Comparison of ENCODE assay signal across 19 cellular contexts in the genomic region with DNA sequence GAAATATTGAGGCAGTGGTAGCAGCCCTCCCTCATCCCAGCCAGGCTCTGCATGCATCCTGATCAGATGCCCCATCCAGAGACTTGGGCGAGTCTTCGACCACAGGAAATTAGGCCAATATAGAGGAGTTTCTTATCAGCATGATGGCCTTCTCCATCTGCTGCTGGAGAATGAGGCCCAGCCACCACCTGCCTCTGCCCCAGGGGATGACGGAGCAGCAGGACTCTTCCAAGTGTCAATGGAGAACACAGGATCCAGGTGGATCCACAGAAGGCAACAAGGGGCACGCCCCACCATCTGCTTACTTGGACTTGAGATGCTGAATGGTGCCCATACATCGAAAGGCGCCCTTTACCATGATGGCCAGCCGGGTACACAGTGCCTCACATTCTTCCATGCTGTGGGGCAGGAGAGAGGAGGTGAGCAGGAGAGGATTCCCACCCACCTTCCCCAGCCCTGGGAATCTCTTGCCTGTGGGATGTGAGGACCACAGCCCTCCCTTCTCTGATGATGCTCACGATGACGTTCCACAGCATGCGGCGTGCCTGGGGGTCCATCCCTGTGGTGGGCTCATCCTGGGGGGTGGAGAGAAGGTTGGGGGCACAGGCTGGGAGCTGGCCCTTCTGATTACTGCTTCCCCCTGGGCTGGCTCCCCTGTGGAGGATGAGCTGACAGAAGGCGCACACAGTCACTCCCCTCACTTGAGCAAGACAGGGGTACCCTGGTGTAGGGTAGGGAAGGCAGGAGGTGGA.
"Had no signal": no experiment of that assay in that cellular context is flagged by ENCODE, and none has a peak within 500 bp of the region (broad histone marks: within the 10 kb centered on the region; RNA-seq: fewer than 3 reads in every experiment).

No MANE protein-coding gene starts in this region.

- H3K27ac ChIP-seq: brain microvascular endothelial cell, foreskin keratinocyte, psoas muscle, upper lobe of right lung had no signal

- H3K36me3 ChIP-seq: brain microvascular endothelial cell, right lobe of liver, upper lobe of right lung had no signal

- H3K9me3 ChIP-seq: psoas muscle, right lobe of liver, upper lobe of right lung had no signal

- H3K4me1 ChIP-seq: foreskin keratinocyte, psoas muscle, right lobe of liver, upper lobe of right lung had no signal

- H3K36me3 Mint-ChIP-seq: activated naive CD8-positive, alpha-beta T cell treated with anti-CD3 and anti-CD28 coated beads, Interleukin-2, amount 10 ng/mL, durations not matched to agents 7 days and 5 days had no signal

- DNase-seq: activated CD4-positive, alpha-beta T cell treated with anti-CD3 and anti-CD28 coated beads, Interleukin-2, amount 10 ng/mL, durations not matched to agents 7 days and 5 days; activated CD8-positive, alpha-beta memory T cell treated with anti-CD3 and anti-CD28 coated beads for 24 hours; activated naive CD4-positive, alpha-beta T cell; activated naive CD8-positive, alpha-beta T cell treated with anti-CD3 and anti-CD28 coated beads, Interleukin-2, amount 10 ng/mL, durations not matched to agents 7 days and 5 days; brain microvascular endothelial cell; effector memory CD4-positive, alpha-beta T cell; foreskin keratinocyte; head of caudate nucleus; kidney glomerular epithelial cell; left ventricle myocardium superior; mesendoderm; nephron progenitor cell; psoas muscle; T-helper 17 cell; upper lobe of right lung had no signal

- H3K9me3 Mint-ChIP-seq: activated CD4-positive, alpha-beta T cell treated with anti-CD3 and anti-CD28 coated beads, Interleukin-2, amount 10 ng/mL, durations not matched to agents 7 days and 5 days; activated naive CD8-positive, alpha-beta T cell treated with anti-CD3 and anti-CD28 coated beads, Interleukin-2, amount 10 ng/mL, durations not matched to agents 7 days and 5 days; activated T-helper 1 cell treated with anti-CD3 and anti-CD28 coated beads, Interleukin-12 subunit alpha, Interleukin-12 subunit beta, Interleukin-2, Interleukin-4 antibody, amounts not matched to agents 30 ng/mL and 10 ng/mL and 1 ng/mL, durations not matched to agents 14 hours and 24 hours and 36 hours; central memory CD8-positive, alpha-beta T cell; nephron progenitor cell; stimulated activated naive CD8-positive, alpha-beta T cell treated with anti-CD3 and anti-CD28 coated beads, Interleukin-15, Interleukin-2, amounts not matched to agents 100 ng/mL and 50 ng/mL, for 24 hours had no signal

- H3K27me3 ChIP-seq: brain microvascular endothelial cell, foreskin keratinocyte, right lobe of liver, upper lobe of right lung had no signal

- H3K4me1 Mint-ChIP-seq: activated CD4-positive, alpha-beta T cell treated with anti-CD3 and anti-CD28 coated beads, Interleukin-2, amount 10 ng/mL, durations not matched to agents 7 days and 5 days; activated naive CD8-positive, alpha-beta T cell treated with anti-CD3 and anti-CD28 coated beads, Interleukin-2, amount 10 ng/mL, durations not matched to agents 7 days and 5 days; nephron progenitor cell; T-helper 17 cell had no signal

- H3K4me3 ChIP-seq: psoas muscle, right lobe of liver, upper lobe of right lung had no signal

- ATAC-seq: foreskin keratinocyte, left ventricle myocardium superior, psoas muscle, T-helper 17 cell, upper lobe of right lung had no signal

- H3K27ac Mint-ChIP-seq: activated CD4-positive, alpha-beta T cell treated with anti-CD3 and anti-CD28 coated beads, Interleukin-2, amount 10 ng/mL, durations not matched to agents 7 days and 5 days; activated naive CD8-positive, alpha-beta T cell treated with anti-CD3 and anti-CD28 coated beads, Interleukin-2, amount 10 ng/mL, durations not matched to agents 7 days and 5 days; activated T-helper 1 cell treated with anti-CD3 and anti-CD28 coated beads, Interleukin-12 subunit alpha, Interleukin-12 subunit beta, Interleukin-2, Interleukin-4 antibody, amounts not matched to agents 30 ng/mL and 10 ng/mL and 1 ng/mL, durations not matched to agents 14 hours and 24 hours and 36 hours; nephron progenitor cell; stimulated activated naive CD8-positive, alpha-beta T cell treated with anti-CD3 and anti-CD28 coated beads, Interleukin-15, Interleukin-2, amounts not matched to agents 100 ng/mL and 50 ng/mL, for 24 hours; T-helper 17 cell had no signal

- H3K4me3 Mint-ChIP-seq: activated CD4-positive, alpha-beta T cell treated with anti-CD3 and anti-CD28 coated beads, Interleukin-2, amount 10 ng/mL, durations not matched to agents 7 days and 5 days; activated naive CD8-positive, alpha-beta T cell treated with anti-CD3 and anti-CD28 coated beads, Interleukin-2, amount 10 ng/mL, durations not matched to agents 7 days and 5 days; activated T-helper 1 cell treated with anti-CD3 and anti-CD28 coated beads, Interleukin-12 subunit alpha, Interleukin-12 subunit beta, Interleukin-2, Interleukin-4 antibody, amounts not matched to agents 30 ng/mL and 10 ng/mL and 1 ng/mL, durations not matched to agents 14 hours and 24 hours and 36 hours; central memory CD8-positive, alpha-beta T cell; nephron progenitor cell; stimulated activated naive CD8-positive, alpha-beta T cell treated with anti-CD3 and anti-CD28 coated beads, Interleukin-15, Interleukin-2, amounts not matched to agents 100 ng/mL and 50 ng/mL, for 24 hours; T-helper 17 cell had no signal
